Comparison of ENCODE assay signal across 1 cellular context in the genomic region with DNA sequence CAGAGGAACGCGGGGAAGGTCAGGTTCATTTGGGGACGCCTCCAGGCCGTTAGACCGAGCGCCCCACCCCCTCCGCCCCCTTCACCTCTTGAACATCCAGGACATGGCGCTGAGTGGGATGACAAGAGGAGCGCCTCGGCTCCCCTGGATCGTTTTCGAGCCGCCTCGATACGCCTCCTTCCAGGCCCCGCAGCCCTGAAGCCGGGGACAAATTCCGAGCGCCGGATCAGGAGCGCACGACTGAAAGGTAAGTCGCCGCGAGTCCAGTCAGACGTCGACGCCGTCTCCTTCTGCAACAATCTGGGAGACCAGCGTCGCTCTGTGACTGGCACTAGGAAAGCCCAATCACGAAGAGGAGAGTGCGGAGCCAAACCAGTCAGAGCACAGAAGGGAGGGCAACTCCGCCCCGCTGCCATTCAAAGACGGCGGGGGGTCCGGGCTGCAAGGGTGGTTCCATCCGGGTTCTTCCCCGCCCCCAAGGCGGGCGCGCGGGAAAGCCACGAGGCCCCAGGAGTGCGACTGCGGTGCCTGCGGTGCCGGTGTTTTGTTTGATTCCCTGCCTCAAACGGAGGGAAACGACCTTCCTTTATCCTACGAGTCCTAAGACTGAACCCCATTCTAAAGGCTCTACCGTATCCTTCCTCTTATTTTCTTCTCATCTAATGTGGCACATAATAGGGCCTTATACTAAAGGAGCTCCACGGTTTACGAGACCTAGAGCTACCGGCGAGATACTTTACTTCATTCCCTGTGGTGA.
TF ChIP-seq lines count a peak whose summit lies in the region.

A gene with protein sequence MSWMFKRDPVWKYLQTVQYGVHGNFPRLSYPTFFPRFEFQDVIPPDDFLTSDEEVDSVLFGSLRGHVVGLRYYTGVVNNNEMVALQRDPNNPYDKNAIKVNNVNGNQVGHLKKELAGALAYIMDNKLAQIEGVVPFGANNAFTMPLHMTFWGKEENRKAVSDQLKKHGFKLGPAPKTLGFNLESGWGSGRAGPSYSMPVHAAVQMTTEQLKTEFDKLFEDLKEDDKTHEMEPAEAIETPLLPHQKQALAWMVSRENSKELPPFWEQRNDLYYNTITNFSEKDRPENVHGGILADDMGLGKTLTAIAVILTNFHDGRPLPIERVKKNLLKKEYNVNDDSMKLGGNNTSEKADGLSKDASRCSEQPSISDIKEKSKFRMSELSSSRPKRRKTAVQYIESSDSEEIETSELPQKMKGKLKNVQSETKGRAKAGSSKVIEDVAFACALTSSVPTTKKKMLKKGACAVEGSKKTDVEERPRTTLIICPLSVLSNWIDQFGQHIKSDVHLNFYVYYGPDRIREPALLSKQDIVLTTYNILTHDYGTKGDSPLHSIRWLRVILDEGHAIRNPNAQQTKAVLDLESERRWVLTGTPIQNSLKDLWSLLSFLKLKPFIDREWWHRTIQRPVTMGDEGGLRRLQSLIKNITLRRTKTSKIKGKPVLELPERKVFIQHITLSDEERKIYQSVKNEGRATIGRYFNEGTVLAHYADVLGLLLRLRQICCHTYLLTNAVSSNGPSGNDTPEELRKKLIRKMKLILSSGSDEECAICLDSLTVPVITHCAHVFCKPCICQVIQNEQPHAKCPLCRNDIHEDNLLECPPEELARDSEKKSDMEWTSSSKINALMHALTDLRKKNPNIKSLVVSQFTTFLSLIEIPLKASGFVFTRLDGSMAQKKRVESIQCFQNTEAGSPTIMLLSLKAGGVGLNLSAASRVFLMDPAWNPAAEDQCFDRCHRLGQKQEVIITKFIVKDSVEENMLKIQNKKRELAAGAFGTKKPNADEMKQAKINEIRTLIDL (minus strand): TSS at position 302 of the 757 bp plus-strand sequence. CDS start 197 bp downstream, at position 105.

TF ChIP-seq in WTC11, 78 proteins besides CTCF, POLR2A, EP300 and RAD21 (continued from another document and continues in another):
- TF ChIP-seq ZNF138 (CRISPR knock-in tag; conservative IDR thresholded peaks at IDR 0.05) (peak; percentile 91; the same call in 1 of the 2 replicates), SP1 (CRISPR knock-in tag; conservative IDR thresholded peaks at IDR 0.05) (peak; percentile 74), NFYB (CRISPR knock-in tag; conservative IDR thresholded peaks at IDR 0.05; ENCODE audit: low read depth) (peak; percentile 99), FOXK1 (CRISPR knock-in tag; IDR thresholded peaks at IDR 0.05) (peak; percentile 80), ELF4 (CRISPR knock-in tag; IDR thresholded peaks at IDR 0.05; ENCODE audit: low read depth) (peak; percentile 94; the same call in 1 of the 2 replicates), ZNF671 (CRISPR knock-in tag; IDR thresholded peaks at IDR 0.05) (no peak; the same call in 1 of the 2 replicates), ETV6 (CRISPR knock-in tag; IDR thresholded peaks at IDR 0.05) (peak; percentile 98), TCF7 (CRISPR knock-in tag; IDR thresholded peaks at IDR 0.05; ENCODE audit: low read depth) (no peak), KAT7 (CRISPR knock-in tag; IDR thresholded peaks at IDR 0.05; ENCODE audit: borderline replicate concordance) (no peak), TEAD1 (CRISPR knock-in tag; IDR thresholded peaks at IDR 0.05) (peak; percentile 97), CREB1 (CRISPR knock-in tag; IDR thresholded peaks at IDR 0.05) (peak; percentile 96), ZNF416 (CRISPR knock-in tag; IDR thresholded peaks at IDR 0.05) (no peak), NFE2L1 (CRISPR knock-in tag; IDR thresholded peaks at IDR 0.05) (peak; percentile 96), JUN (CRISPR knock-in tag; IDR thresholded peaks at IDR 0.05) (peak; percentile 89), MXD4 (CRISPR knock-in tag; IDR thresholded peaks at IDR 0.05; ENCODE audit: borderline replicate concordance) (no peak), OVOL2 (CRISPR knock-in tag; IDR thresholded peaks at IDR 0.05; ENCODE audit: borderline replicate concordance) (no peak), HMGA2 (CRISPR knock-in tag; IDR thresholded peaks at IDR 0.05) (no peak), ZNF423 (CRISPR knock-in tag; IDR thresholded peaks at IDR 0.05) (peak; percentile 43; the same call in 1 of the 2 replicates), TP53 (CRISPR knock-in tag; IDR thresholded peaks at IDR 0.05) (peak; percentile 98), ATF1 (CRISPR knock-in tag; IDR thresholded peaks at IDR 0.05) (peak; percentile 81; the same call in 1 of the 2 replicates), IRF2 (CRISPR knock-in tag; IDR thresholded peaks at IDR 0.05; ENCODE audit: borderline replicate concordance, low read depth) (no peak), NFATC4 (CRISPR knock-in tag; IDR thresholded peaks at IDR 0.05) (no peak), GTF2I (CRISPR knock-in tag; conservative IDR thresholded peaks at IDR 0.05) (no peak), ZNF263 (CRISPR knock-in tag; IDR thresholded peaks at IDR 0.05; ENCODE audit: low read depth) (no peak), JAZF1 (CRISPR knock-in tag; IDR thresholded peaks at IDR 0.05) (no peak), SMAD3 (CRISPR knock-in tag; IDR thresholded peaks at IDR 0.05; ENCODE audit: borderline replicate concordance) (peak; percentile 66; the same call in 1 of the 2 replicates), ZNF121 (CRISPR knock-in tag; IDR thresholded peaks at IDR 0.05) (no peak)
- TF ChIP-seq, protein P1, sequence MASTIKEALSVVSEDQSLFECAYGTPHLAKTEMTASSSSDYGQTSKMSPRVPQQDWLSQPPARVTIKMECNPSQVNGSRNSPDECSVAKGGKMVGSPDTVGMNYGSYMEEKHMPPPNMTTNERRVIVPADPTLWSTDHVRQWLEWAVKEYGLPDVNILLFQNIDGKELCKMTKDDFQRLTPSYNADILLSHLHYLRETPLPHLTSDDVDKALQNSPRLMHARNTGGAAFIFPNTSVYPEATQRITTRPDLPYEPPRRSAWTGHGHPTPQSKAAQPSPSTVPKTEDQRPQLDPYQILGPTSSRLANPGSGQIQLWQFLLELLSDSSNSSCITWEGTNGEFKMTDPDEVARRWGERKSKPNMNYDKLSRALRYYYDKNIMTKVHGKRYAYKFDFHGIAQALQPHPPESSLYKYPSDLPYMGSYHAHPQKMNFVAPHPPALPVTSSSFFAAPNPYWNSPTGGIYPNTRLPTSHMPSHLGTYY (CRISPR knock-in tag; IDR thresholded peaks at IDR 0.05), result no peak
- TF ChIP-seq, protein P2, sequence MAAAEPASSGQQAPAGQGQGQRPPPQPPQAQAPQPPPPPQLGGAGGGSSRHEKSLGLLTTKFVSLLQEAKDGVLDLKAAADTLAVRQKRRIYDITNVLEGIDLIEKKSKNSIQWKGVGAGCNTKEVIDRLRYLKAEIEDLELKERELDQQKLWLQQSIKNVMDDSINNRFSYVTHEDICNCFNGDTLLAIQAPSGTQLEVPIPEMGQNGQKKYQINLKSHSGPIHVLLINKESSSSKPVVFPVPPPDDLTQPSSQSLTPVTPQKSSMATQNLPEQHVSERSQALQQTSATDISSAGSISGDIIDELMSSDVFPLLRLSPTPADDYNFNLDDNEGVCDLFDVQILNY (CRISPR knock-in tag; IDR thresholded peaks at IDR 0.05), result peak; percentile 98
- TF ChIP-seq, protein P3, sequence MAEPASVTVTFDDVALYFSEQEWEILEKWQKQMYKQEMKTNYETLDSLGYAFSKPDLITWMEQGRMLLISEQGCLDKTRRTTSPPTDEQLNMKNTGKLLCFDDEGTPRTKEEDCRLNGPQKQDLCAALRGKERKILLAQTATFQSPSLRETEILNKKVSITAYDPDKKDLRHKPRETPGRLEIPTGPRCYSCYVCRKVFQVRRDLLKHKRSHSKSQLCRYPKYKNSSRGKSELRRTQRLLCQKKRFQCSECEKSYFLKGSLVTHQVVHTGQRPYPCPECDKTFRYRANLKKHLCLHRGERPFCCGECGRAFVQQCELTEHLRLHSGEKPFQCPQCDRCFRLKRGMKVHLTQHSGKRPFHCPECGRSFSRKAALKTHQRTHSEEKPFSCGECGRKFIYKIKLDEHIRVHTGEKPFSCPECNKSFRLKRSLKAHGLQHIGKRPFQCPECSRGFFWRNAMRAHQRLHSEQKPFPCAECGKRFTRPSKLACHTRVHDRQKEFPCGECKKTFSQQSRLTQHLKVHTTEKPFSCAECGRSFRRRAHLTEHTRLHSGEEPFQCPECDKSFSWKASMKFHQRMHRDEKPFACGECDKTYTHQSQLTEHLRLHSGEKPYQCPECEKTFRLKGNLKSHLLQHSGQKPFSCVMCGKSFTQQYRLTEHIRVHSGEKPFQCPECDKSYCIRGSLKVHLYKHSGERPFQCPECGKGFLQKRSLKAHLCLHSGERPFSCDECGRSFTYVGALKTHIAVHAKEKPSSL (CRISPR knock-in tag; conservative IDR thresholded peaks at IDR 0.05), result no peak
- TF ChIP-seq, protein P4, sequence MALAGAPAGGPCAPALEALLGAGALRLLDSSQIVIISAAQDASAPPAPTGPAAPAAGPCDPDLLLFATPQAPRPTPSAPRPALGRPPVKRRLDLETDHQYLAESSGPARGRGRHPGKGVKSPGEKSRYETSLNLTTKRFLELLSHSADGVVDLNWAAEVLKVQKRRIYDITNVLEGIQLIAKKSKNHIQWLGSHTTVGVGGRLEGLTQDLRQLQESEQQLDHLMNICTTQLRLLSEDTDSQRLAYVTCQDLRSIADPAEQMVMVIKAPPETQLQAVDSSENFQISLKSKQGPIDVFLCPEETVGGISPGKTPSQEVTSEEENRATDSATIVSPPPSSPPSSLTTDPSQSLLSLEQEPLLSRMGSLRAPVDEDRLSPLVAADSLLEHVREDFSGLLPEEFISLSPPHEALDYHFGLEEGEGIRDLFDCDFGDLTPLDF (CRISPR knock-in tag; IDR thresholded peaks at IDR 0.05), result peak; percentile 92
- TF ChIP-seq, protein P5, sequence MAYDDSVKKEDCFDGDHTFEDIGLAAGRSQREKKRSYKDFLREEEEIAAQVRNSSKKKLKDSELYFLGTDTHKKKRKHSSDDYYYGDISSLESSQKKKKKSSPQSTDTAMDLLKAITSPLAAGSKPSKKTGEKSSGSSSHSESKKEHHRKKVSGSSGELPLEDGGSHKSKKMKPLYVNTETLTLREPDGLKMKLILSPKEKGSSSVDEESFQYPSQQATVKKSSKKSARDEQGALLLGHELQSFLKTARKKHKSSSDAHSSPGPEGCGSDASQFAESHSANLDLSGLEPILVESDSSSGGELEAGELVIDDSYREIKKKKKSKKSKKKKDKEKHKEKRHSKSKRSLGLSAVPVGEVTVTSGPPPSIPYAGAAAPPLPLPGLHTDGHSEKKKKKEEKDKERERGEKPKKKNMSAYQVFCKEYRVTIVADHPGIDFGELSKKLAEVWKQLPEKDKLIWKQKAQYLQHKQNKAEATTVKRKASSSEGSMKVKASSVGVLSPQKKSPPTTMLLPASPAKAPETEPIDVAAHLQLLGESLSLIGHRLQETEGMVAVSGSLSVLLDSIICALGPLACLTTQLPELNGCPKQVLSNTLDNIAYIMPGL (CRISPR knock-in tag; IDR thresholded peaks at IDR 0.05), result peak; percentile 77; the same call in 1 of the 2 replicates
- TF ChIP-seq, protein P6, sequence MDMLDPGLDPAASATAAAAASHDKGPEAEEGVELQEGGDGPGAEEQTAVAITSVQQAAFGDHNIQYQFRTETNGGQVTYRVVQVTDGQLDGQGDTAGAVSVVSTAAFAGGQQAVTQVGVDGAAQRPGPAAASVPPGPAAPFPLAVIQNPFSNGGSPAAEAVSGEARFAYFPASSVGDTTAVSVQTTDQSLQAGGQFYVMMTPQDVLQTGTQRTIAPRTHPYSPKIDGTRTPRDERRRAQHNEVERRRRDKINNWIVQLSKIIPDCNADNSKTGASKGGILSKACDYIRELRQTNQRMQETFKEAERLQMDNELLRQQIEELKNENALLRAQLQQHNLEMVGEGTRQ (CRISPR knock-in tag; IDR thresholded peaks at IDR 0.05), result peak; percentile 9; the same call in 1 of the 2 replicates
- TF ChIP-seq, protein P7, sequence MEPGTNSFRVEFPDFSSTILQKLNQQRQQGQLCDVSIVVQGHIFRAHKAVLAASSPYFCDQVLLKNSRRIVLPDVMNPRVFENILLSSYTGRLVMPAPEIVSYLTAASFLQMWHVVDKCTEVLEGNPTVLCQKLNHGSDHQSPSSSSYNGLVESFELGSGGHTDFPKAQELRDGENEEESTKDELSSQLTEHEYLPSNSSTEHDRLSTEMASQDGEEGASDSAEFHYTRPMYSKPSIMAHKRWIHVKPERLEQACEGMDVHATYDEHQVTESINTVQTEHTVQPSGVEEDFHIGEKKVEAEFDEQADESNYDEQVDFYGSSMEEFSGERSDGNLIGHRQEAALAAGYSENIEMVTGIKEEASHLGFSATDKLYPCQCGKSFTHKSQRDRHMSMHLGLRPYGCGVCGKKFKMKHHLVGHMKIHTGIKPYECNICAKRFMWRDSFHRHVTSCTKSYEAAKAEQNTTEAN (CRISPR knock-in tag; IDR thresholded peaks at IDR 0.05), result peak; percentile 91; the same call in 1 of the 2 replicates
- TF ChIP-seq, protein P8, sequence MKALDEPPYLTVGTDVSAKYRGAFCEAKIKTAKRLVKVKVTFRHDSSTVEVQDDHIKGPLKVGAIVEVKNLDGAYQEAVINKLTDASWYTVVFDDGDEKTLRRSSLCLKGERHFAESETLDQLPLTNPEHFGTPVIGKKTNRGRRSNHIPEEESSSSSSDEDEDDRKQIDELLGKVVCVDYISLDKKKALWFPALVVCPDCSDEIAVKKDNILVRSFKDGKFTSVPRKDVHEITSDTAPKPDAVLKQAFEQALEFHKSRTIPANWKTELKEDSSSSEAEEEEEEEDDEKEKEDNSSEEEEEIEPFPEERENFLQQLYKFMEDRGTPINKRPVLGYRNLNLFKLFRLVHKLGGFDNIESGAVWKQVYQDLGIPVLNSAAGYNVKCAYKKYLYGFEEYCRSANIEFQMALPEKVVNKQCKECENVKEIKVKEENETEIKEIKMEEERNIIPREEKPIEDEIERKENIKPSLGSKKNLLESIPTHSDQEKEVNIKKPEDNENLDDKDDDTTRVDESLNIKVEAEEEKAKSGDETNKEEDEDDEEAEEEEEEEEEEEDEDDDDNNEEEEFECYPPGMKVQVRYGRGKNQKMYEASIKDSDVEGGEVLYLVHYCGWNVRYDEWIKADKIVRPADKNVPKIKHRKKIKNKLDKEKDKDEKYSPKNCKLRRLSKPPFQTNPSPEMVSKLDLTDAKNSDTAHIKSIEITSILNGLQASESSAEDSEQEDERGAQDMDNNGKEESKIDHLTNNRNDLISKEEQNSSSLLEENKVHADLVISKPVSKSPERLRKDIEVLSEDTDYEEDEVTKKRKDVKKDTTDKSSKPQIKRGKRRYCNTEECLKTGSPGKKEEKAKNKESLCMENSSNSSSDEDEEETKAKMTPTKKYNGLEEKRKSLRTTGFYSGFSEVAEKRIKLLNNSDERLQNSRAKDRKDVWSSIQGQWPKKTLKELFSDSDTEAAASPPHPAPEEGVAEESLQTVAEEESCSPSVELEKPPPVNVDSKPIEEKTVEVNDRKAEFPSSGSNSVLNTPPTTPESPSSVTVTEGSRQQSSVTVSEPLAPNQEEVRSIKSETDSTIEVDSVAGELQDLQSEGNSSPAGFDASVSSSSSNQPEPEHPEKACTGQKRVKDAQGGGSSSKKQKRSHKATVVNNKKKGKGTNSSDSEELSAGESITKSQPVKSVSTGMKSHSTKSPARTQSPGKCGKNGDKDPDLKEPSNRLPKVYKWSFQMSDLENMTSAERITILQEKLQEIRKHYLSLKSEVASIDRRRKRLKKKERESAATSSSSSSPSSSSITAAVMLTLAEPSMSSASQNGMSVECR (CRISPR knock-in tag; IDR thresholded peaks at IDR 0.05; ENCODE audit: borderline replicate concordance), result peak; percentile 98
- TF ChIP-seq, protein P9, sequence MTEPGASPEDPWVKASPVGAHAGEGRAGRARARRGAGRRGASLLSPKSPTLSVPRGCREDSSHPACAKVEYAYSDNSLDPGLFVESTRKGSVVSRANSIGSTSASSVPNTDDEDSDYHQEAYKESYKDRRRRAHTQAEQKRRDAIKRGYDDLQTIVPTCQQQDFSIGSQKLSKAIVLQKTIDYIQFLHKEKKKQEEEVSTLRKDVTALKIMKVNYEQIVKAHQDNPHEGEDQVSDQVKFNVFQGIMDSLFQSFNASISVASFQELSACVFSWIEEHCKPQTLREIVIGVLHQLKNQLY (CRISPR knock-in tag; IDR thresholded peaks at IDR 0.05), result no peak
